Comparison of ENCODE assay signal across 9 cellular contexts in genomic region chr6:170292778-170293164, GRCh38. TPM values are rescaled to one million over a fixed set of nuclear protein-coding genes. Genes with fewer than 3 reads are reported as not detected.
DNase-seq lines count a peak whose midpoint lies in the region; ATAC-seq, FAIRE-seq and TF ChIP-seq lines count a peak whose summit lies in the region.
"Had no signal": no experiment of that assay in that cellular context is flagged by ENCODE, and none has a peak within 500 bp of the region (broad histone marks: within the 10 kb centered on the region; RNA-seq: fewer than 3 reads in every experiment).

No MANE protein-coding gene starts in this region.

- H2AFZ ChIP-seq in OCI-LY7 (ENCODE audit: low read length) = no peak overlapping the region

- no peak for TF ChIP-seq POLR2A in suprapubic skin (IDR thresholded peaks at IDR 0.05)

- peaks cover 51% of the 10 kb centered on the region for H3K4me1 Mint-ChIP-seq in activated T-cell treated with anti-CD3 and anti-CD28 coated beads, Interleukin-2, amount 50 U/mL, for 72 hours (ENCODE audit: low read depth)
- peaks cover 40% of the 10 kb centered on the region for H3K4me1 Mint-ChIP-seq in activated T-cell treated with anti-CD3 and anti-CD28 coated beads, Interleukin-2, amount 50 U/mL, for 4 hours (ENCODE audit: low read depth)

- H3K79me2 ChIP-seq in OCI-LY7 (ENCODE audit: insufficient read depth, low read depth, low read length) = no peaks in the 10 kb centered on the region

- 0 out of 2 replicates have a peak, but pooled peaks cover 5% of the 10 kb centered on the region for H4K20me1 ChIP-seq in OCI-LY7 (ENCODE audit: insufficient read depth, low read length)

- no TSS peak for BruUV-seq in OCI-LY7 (replicated peaks; lab: Mats Ljungman, UMichigan)

- peaks cover 5 to 10% of the 10 kb centered on the region in 2 donors for H3K36me3 Mint-ChIP-seq in activated T-cell treated with anti-CD3 and anti-CD28 coated beads, Interleukin-2, amount 50 U/mL, for 72 hours (ENCODE audit: insufficient read depth in 2 of 2)
- H3K36me3 Mint-ChIP-seq in activated T-cell treated with anti-CD3 and anti-CD28 coated beads, Interleukin-2, amount 50 U/mL, for 4 hours (ENCODE audit: insufficient read depth) = no peaks in the 10 kb centered on the region

- no peak overlapping the region for H3K4me2 ChIP-seq in OCI-LY7 (ENCODE audit: low read length)

- no peak for DNase-seq in activated T-cell treated with anti-CD3 and anti-CD28 coated beads, Interleukin-2, amount 50 U/mL, for 72 hours
- DNase-seq in activated T-cell treated with anti-CD3 and anti-CD28 coated beads, Interleukin-2, amount 50 U/mL, for 4 hours = no peak
- DNase-seq in OCI-LY7 (ENCODE audit: low spot score) = no peak
- peak; percentile 68 to 75 for DNase-seq in frontal cortex (ENCODE audit: low spot score in 2 of 2)
- DNase-seq in suprapubic skin (ENCODE audit: low spot score in 2 of 2) = no peak
- no peak for DNase-seq in NCI-H2029 (lab: John Stamatoyannopoulos, UW)
- DNase-seq in activated naive CD4-positive, alpha-beta T cell treated with anti-CD3 and anti-CD28 coated beads, Interleukin-2, amount 50 U/mL, for 16 hours = no peak
- DNase-seq: NCI-H1930 had no signal

- H3K4me3 ChIP-seq in OCI-LY7 (ENCODE audit: low read depth, low read length, poor library complexity, severe bottlenecking) (no peak overlapping the region), suprapubic skin (peak overlapping the region; percentile 76)

- 25% methylated on average over 4 of the region's 4 CpGs for WGBS in suprapubic skin

- intact Hi-C loops in OCI-LY7 (cut with micrococcal nuclease; ENCODE audit: unreplicated experiment) = loop anchor here (5.0 to 10.0 kb wide), 2 partner anchors 460 to 498 kb away; no protein-coding TSS in a partner anchor

- H3K27me3 ChIP-seq in suprapubic skin = peaks cover 42% of the 10 kb centered on the region

- H3K27ac ChIP-seq in OCI-LY7 (ENCODE audit: low read depth, low read length, poor library complexity, severe bottlenecking) (no peak overlapping the region), suprapubic skin (no peak overlapping the region)

- CTCF ChIA-PET in OCI-LY7 (lab: Charles Lee; ENCODE audit: unreplicated experiment) = no interaction called here

- no peaks in the 10 kb centered on the region for H3K9me2 ChIP-seq in OCI-LY7 (ENCODE audit: insufficient read depth, low read length)

- H3K27me3 Mint-ChIP-seq in activated T-cell treated with anti-CD3 and anti-CD28 coated beads, Interleukin-2, amount 50 U/mL, for 72 hours (ENCODE audit: low read depth) = peaks cover 61% of the 10 kb centered on the region
- peaks cover 55% of the 10 kb centered on the region for H3K27me3 Mint-ChIP-seq in activated T-cell treated with anti-CD3 and anti-CD28 coated beads, Interleukin-2, amount 50 U/mL, for 4 hours (ENCODE audit: low read depth)

- TF ChIP-seq CTCF in OCI-LY7 (conservative IDR thresholded peaks at IDR 0.05; ENCODE audit: low read length) = peak; percentile 35
- no peak for TF ChIP-seq CTCF in suprapubic skin (IDR thresholded peaks at IDR 0.05)

- POLR2A ChIA-PET in OCI-LY7 (lab: Charles Lee) = no interaction called here

- no peak for TF ChIP-seq EP300 in suprapubic skin (IDR thresholded peaks at IDR 0.05)

- H3K9me3 Mint-ChIP-seq in activated T-cell treated with anti-CD3 and anti-CD28 coated beads, Interleukin-2, amount 50 U/mL, for 72 hours = no peaks in the 10 kb centered on the region
- no peaks in the 10 kb centered on the region for H3K9me3 Mint-ChIP-seq in activated T-cell treated with anti-CD3 and anti-CD28 coated beads, Interleukin-2, amount 50 U/mL, for 4 hours

- H3K9me3 ChIP-seq in OCI-LY7 (ENCODE audit: low read length) (no peaks in the 10 kb centered on the region), suprapubic skin (no peaks in the 10 kb centered on the region)

- H3K4me3 Mint-ChIP-seq in activated T-cell treated with anti-CD3 and anti-CD28 coated beads, Interleukin-2, amount 50 U/mL, for 72 hours = peak overlapping the region; percentile 93 to 95
- no peak overlapping the region for H3K4me3 Mint-ChIP-seq in activated T-cell treated with anti-CD3 and anti-CD28 coated beads, Interleukin-2, amount 50 U/mL, for 4 hours

- H3K27ac Mint-ChIP-seq in activated T-cell treated with anti-CD3 and anti-CD28 coated beads, Interleukin-2, amount 50 U/mL, for 72 hours = no peak overlapping the region

- H3K4me1 ChIP-seq in OCI-LY7 (ENCODE audit: insufficient read depth, low read length, poor library complexity, severe bottlenecking) = peaks cover 7% of the 10 kb centered on the region
- peaks cover 78% of the 10 kb centered on the region for H3K4me1 ChIP-seq in suprapubic skin

- H3K36me3 ChIP-seq in OCI-LY7 (ENCODE audit: insufficient read depth, low read length) = no peaks in the 10 kb centered on the region
- H3K36me3 ChIP-seq in suprapubic skin = no peaks in the 10 kb centered on the region

- no peak for ATAC-seq in activated T-cell treated with anti-CD3 and anti-CD28 coated beads, Interleukin-2, amount 50 U/mL, for 72 hours (replicated peaks in 1 of 2)
- ATAC-seq in activated T-cell treated with anti-CD3 and anti-CD28 coated beads, Interleukin-2, amount 50 U/mL, for 4 hours = no peak
- no peak for ATAC-seq in HG03108 (IDR thresholded peaks at IDR 0.05; ENCODE audit: unreplicated experiment)

- FAIRE-seq in frontal cortex (lab: Jason Lieb, UNC) = no peak

RNA-seq across cellular contexts. Expression of gene DLL1, which starts 1.9 kb away (rescaled TPM):
- 1 to 10 TPM; 1.7 to 2.3 TPM for total RNA-seq in activated T-cell treated with anti-CD3 and anti-CD28 coated beads, Interleukin-2, amount 50 U/mL, for 72 hours
- total RNA-seq in activated T-cell treated with anti-CD3 and anti-CD28 coated beads, Interleukin-2, amount 50 U/mL, for 4 hours = 1 to 10 TPM in 2 of 3 donors, under 1 TPM in 1; 0.18 to 1.4 (median 1.0) TPM
- total RNA-seq in OCI-LY7 (2014; rRNA removed; shearing (Covaris generic)) = 0.05 TPM in 1 of 2 replicates, not detected in the other
- 0.28 TPM in 1 of 2 replicates, not detected in the other for total RNA-seq in OCI-LY7 (2022)
- 9.0 TPM for total RNA-seq in frontal cortex
- total RNA-seq in suprapubic skin = 10 to 100 TPM; 32.6 to 75.6 (median 46.9) TPM

RNA-seq across cellular contexts. Expression of gene FAM120B, which starts 13.8 kb away (rescaled TPM):
- total RNA-seq in activated T-cell treated with anti-CD3 and anti-CD28 coated beads, Interleukin-2, amount 50 U/mL, for 72 hours = 10 to 100 TPM; 17.2 to 23.2 TPM
- 10 to 100 TPM; 13.8 to 14.3 (median 14.3) TPM for total RNA-seq in activated T-cell treated with anti-CD3 and anti-CD28 coated beads, Interleukin-2, amount 50 U/mL, for 4 hours
- 12.8 and 15.2 TPM in 2 replicates for total RNA-seq in OCI-LY7 (2014; rRNA removed; shearing (Covaris generic))
- total RNA-seq in OCI-LY7 (2022) (32.9 and 34.8 TPM in 2 replicates), frontal cortex (57.5 TPM), suprapubic skin (10 to 100 TPM; 19.9 to 55.4 (median 27.6) TPM)

Comparison
In these comparisons a context has a peak if more than half of its experiments do, and no peak if none do; other contexts are left out.
1. DNase-seq: peak in frontal cortex (2 of 2); none in activated T-cell treated with anti-CD3 and anti-CD28 coated beads, Interleukin-2, amount 50 U/mL, for 72 hours (0 of 2), activated T-cell treated with anti-CD3 and anti-CD28 coated beads, Interleukin-2, amount 50 U/mL, for 4 hours (single experiment), OCI-LY7 (single experiment), suprapubic skin (0 of 2), NCI-H2029 (single experiment) and activated naive CD4-positive, alpha-beta T cell treated with anti-CD3 and anti-CD28 coated beads, Interleukin-2, amount 50 U/mL, for 16 hours (single experiment).